ENCODE assay signal across 8 cellular contexts in genomic region chr19:14383556-14383897, GRCh38. TPM values are rescaled to one million over a fixed set of nuclear protein-coding genes. Genes with fewer than 3 reads are reported as not detected.
A peak's percentile ranks its signal among the peaks of the same experiment; 100 is the strongest.
DNase-seq lines count a peak whose midpoint lies in the region; ATAC-seq and TF ChIP-seq lines count a peak whose summit lies in the region.

No MANE protein-coding gene starts in this region.

- no peak overlapping the region for H3K9ac ChIP-seq in mesendoderm (ENCODE audit: low read length)

- no peak overlapping the region for H4K5ac ChIP-seq in mesendoderm (ENCODE audit: low read length)

- no peaks in the 10 kb centered on the region for H3K27me3 ChIP-seq in ACC112 (ENCODE audit: insufficient read depth, low read length)
- no peaks in the 10 kb centered on the region for H3K27me3 ChIP-seq in mesendoderm (ENCODE audit: insufficient read depth, low read length, poor library complexity)
- no peaks in the 10 kb centered on the region for H3K27me3 ChIP-seq in SJCRH30

- H3K4me1 Mint-ChIP-seq in activated naive CD8-positive, alpha-beta T cell treated with anti-CD3 and anti-CD28 coated beads for 36 hours, result peaks cover 23% of the 10 kb centered on the region

- no peak overlapping the region for H2BK15ac ChIP-seq in mesendoderm (replicated peaks; ENCODE audit: low read depth)

- H3K27ac ChIP-seq in ACC112 (ENCODE audit: low read depth, low read length) (peak overlapping the region; percentile 86), mesendoderm (ENCODE audit: low read depth, low read length) (no peak overlapping the region), SJCRH30 (no peak overlapping the region)

- H3K9me3 Mint-ChIP-seq in activated naive CD8-positive, alpha-beta T cell treated with anti-CD3 and anti-CD28 coated beads for 36 hours, result no peaks in the 10 kb centered on the region

- H3K36me3 ChIP-seq in ACC112 (ENCODE audit: insufficient read depth, low read length) (no peaks in the 10 kb centered on the region), mesendoderm (ENCODE audit: control insufficient read depth, insufficient read depth, low read length) (no peaks in the 10 kb centered on the region), SJCRH30 (no peaks in the 10 kb centered on the region)

- peak overlapping the region; percentile 89 for H3K4me3 Mint-ChIP-seq in activated naive CD8-positive, alpha-beta T cell treated with anti-CD3 and anti-CD28 coated beads for 36 hours

- H2BK5ac ChIP-seq in mesendoderm (ENCODE audit: low read length), result no peak overlapping the region

- no peak overlapping the region for H3K4me2 ChIP-seq in mesendoderm (ENCODE audit: low read length)

- H2BK120ac ChIP-seq in mesendoderm (ENCODE audit: low read depth, low read length), result no peak overlapping the region

- no peaks in the 10 kb centered on the region for H3K27me3 Mint-ChIP-seq in activated naive CD8-positive, alpha-beta T cell treated with anti-CD3 and anti-CD28 coated beads for 36 hours

- H3K4me3 ChIP-seq in ACC112 (ENCODE audit: low read depth, low read length), result peak overlapping the region; percentile 75
- H3K4me3 ChIP-seq in mesendoderm (ENCODE audit: low read length), result no peak overlapping the region
- H3K4me3 ChIP-seq in SJCRH30, result no peak overlapping the region

- H3K4me1 ChIP-seq in ACC112 (ENCODE audit: control insufficient read depth, insufficient read depth, low read length, unreplicated experiment) (peaks cover 6% of the 10 kb centered on the region), mesendoderm (ENCODE audit: control insufficient read depth, low read depth, low read length) (no peaks in the 10 kb centered on the region), SJCRH30 (peaks cover 8% of the 10 kb centered on the region)

- H4K8ac ChIP-seq in mesendoderm (ENCODE audit: low read depth, low read length), result no peak overlapping the region

- ATAC-seq in HG03045 (IDR thresholded peaks at IDR 0.05; ENCODE audit: unreplicated experiment) (no peak), GM19035 (IDR thresholded peaks at IDR 0.05; ENCODE audit: unreplicated experiment) (no peak)

- H3K79me2 ChIP-seq in ACC112 (ENCODE audit: control insufficient read depth, insufficient read depth, low read length, unreplicated experiment) (peaks cover 43% of the 10 kb centered on the region), mesendoderm (ENCODE audit: control insufficient read depth, insufficient read depth, low read length) (no peaks in the 10 kb centered on the region)

- no peak for TF ChIP-seq CTCF in GM13977 (IDR thresholded peaks at IDR 0.05; ENCODE audit: extremely low read depth, insufficient read depth, missing control alignments)

- H3K36me3 Mint-ChIP-seq in activated naive CD8-positive, alpha-beta T cell treated with anti-CD3 and anti-CD28 coated beads for 36 hours, result peaks cover 49% of the 10 kb centered on the region

- WGBS in mesendoderm (ENCODE audit: extremely low coverage, insufficient coverage, low lambda C conversion rate), result no CpG with 5 or more reads among the region's 3 CpGs

- no peaks in the 10 kb centered on the region for H3K9me3 ChIP-seq in SJCRH30 (replicated peaks)

- no peak overlapping the region for H3K23ac ChIP-seq in mesendoderm (ENCODE audit: low read length)

- H3K79me1 ChIP-seq in mesendoderm (ENCODE audit: low read length), result no peaks in the 10 kb centered on the region

- peak overlapping the region; percentile 49 for H3K56ac ChIP-seq in mesendoderm (ENCODE audit: low read length)

- peak; percentile 13 for DNase-seq in GM13977 (ENCODE audit: low spot score)
- DNase-seq in activated naive CD8-positive, alpha-beta T cell treated with anti-CD3 and anti-CD28 coated beads for 36 hours, result no peak
- no peak for DNase-seq in mesendoderm
- DNase-seq in SJCRH30, result no peak
- no peak for DNase-seq in nucleus accumbens (lab: John Stamatoyannopoulos, UW)

- H3K18ac ChIP-seq in mesendoderm (ENCODE audit: low read length), result no peak overlapping the region

- peak overlapping the region; percentile 95 for H3K27ac Mint-ChIP-seq in activated naive CD8-positive, alpha-beta T cell treated with anti-CD3 and anti-CD28 coated beads for 36 hours

- H3K4ac ChIP-seq in mesendoderm (ENCODE audit: low read depth, low read length), result no peak overlapping the region

- H2AK5ac ChIP-seq in mesendoderm (ENCODE audit: low read length), result no peak overlapping the region

- in situ Hi-C loops in GM13977 (cut with MboI; ENCODE audit: low pct_unique_long_range_greater_than_20kb, low sequenced_read_pairs, unreplicated experiment), result no loop called here

- H2AFZ ChIP-seq in ACC112 (ENCODE audit: low read length, unreplicated experiment), result no peak overlapping the region

RNA-seq across cellular contexts. Expression of gene ADGRE5, which starts 2.3 kb away (rescaled TPM):
- 100 to 1,000 TPM; 219 to 223 TPM for total RNA-seq in activated naive CD8-positive, alpha-beta T cell treated with anti-CD3 and anti-CD28 coated beads for 36 hours
- polyA plus RNA-seq in mesendoderm (2013, experiment 1 of 2), result 1.4 TPM
- 1.7 TPM for polyA plus RNA-seq in mesendoderm (2013, experiment 2 of 2)
- total RNA-seq in SJCRH30 (2014; rRNA removed; shearing (Covaris generic)), result 20.4 and 22.6 TPM in 2 replicates

RNA-seq across cellular contexts. Expression of gene DDX39A, which starts 35.6 kb away (rescaled TPM):
- 100 to 1,000 TPM; 300 to 306 TPM for total RNA-seq in activated naive CD8-positive, alpha-beta T cell treated with anti-CD3 and anti-CD28 coated beads for 36 hours
- polyA plus RNA-seq in mesendoderm (2013, experiment 1 of 2), result 147 TPM
- polyA plus RNA-seq in mesendoderm (2013, experiment 2 of 2), result 152 TPM
- 180 and 188 TPM in 2 replicates for total RNA-seq in SJCRH30 (2014; rRNA removed; shearing (Covaris generic))

RNA-seq across cellular contexts. Expression of gene PKN1, which starts 49.6 kb away (rescaled TPM):
- total RNA-seq in activated naive CD8-positive, alpha-beta T cell treated with anti-CD3 and anti-CD28 coated beads for 36 hours, result 100 to 1,000 TPM; 168 to 169 TPM
- 35.9 TPM for polyA plus RNA-seq in mesendoderm (2013, experiment 1 of 2)
- polyA plus RNA-seq in mesendoderm (2013, experiment 2 of 2), result 37.9 TPM
- 63.5 and 66.2 TPM in 2 replicates for total RNA-seq in SJCRH30 (2014; rRNA removed; shearing (Covaris generic))
